In genomic region chr5:149474198-149474597, GRCh38 we compare ENCODE assay signal across 16 cellular contexts.
DNase-seq lines count a peak whose midpoint lies in the region; ATAC-seq, FAIRE-seq and TF ChIP-seq lines count a peak whose summit lies in the region.
"Had no signal": no experiment of that assay in that cellular context is flagged by ENCODE, and none has a peak within 500 bp of the region (broad histone marks: within the 10 kb centered on the region; RNA-seq: fewer than 3 reads in every experiment).

No MANE protein-coding gene starts in this region.

- intact Hi-C loops in lower lobe of right lung (cut with DNase I): no loop called here

- no peaks in the 10 kb centered on the region for H3K36me3 ChIP-seq in duodenal mucosa (ENCODE audit: control insufficient read depth in 1 of 2, insufficient read depth in 2 of 2, low read length in 2 of 2)
- no peaks in the 10 kb centered on the region for H3K36me3 ChIP-seq in lower lobe of right lung
- H3K36me3 ChIP-seq: sigmoid colon had no signal

- H3K9ac ChIP-seq in duodenal mucosa (ENCODE audit: low read depth in 1 of 2, low read length in 2 of 2): no peak overlapping the region

- H3K27ac ChIP-seq in duodenal mucosa (ENCODE audit: low read depth, low read length) (peak overlapping the region; percentile 31), lower lobe of right lung (no peak overlapping the region)
- H3K27ac ChIP-seq: coronary artery, sigmoid colon had no signal

- FAIRE-seq in urothelium cell line (lab: Jason Lieb, UNC): no peak

- H3K9me3 ChIP-seq in duodenal mucosa (ENCODE audit: control insufficient read depth in 1 of 2, low read length in 2 of 2) (no peaks in the 10 kb centered on the region), lower lobe of right lung (no peaks in the 10 kb centered on the region)
- H3K9me3 ChIP-seq: sigmoid colon had no signal

- H3K27me3 ChIP-seq in duodenal mucosa (ENCODE audit: control insufficient read depth in 1 of 2, insufficient read depth in 2 of 2, low read length in 2 of 2): no peaks in the 10 kb centered on the region
- no peaks in the 10 kb centered on the region for H3K27me3 ChIP-seq in lower lobe of right lung (ENCODE audit: low read depth)
- H3K27me3 ChIP-seq: sigmoid colon had no signal

- in situ Hi-C loops in G401 (cut with HindIII; ENCODE audit: low sequenced_read_pairs): no loop called here

- CTCF ChIA-PET in activated CD8-positive, alpha-beta memory T cell treated with anti-CD3 and anti-CD28 coated beads, Interleukin-2, amount 10 ng/mL, durations not matched to agents 7 days and 5 days (lab: Charles Lee): interaction anchor here (1.2 kb wide), 1 partner anchor 89 kb away, joined by 3 read pairs; no protein-coding TSS in a partner anchor

- H3K27ac Mint-ChIP-seq in activated CD8-positive, alpha-beta memory T cell treated with anti-CD3 and anti-CD28 coated beads, Interleukin-2, amount 10 ng/mL, durations not matched to agents 7 days and 5 days: no peak overlapping the region
- H3K27ac Mint-ChIP-seq: CD4-positive, alpha-beta memory T cell had no signal

- H3K4me1 Mint-ChIP-seq in activated CD8-positive, alpha-beta memory T cell treated with anti-CD3 and anti-CD28 coated beads, Interleukin-2, amount 10 ng/mL, durations not matched to agents 7 days and 5 days: no peaks in the 10 kb centered on the region
- H3K4me1 Mint-ChIP-seq: CD4-positive, alpha-beta memory T cell; immature natural killer cell; stimulated activated naive CD8-positive, alpha-beta T cell treated with anti-CD3 and anti-CD28 coated beads, Interleukin-15, amount 100 ng/mL, for 72 hours had no signal

- H3K9me3 Mint-ChIP-seq in activated CD8-positive, alpha-beta memory T cell treated with anti-CD3 and anti-CD28 coated beads, Interleukin-2, amount 10 ng/mL, durations not matched to agents 7 days and 5 days (ENCODE audit: low read depth): no peaks in the 10 kb centered on the region
- H3K9me3 Mint-ChIP-seq: immature natural killer cell; stimulated activated naive CD8-positive, alpha-beta T cell treated with anti-CD3 and anti-CD28 coated beads, Interleukin-15, amount 100 ng/mL, for 72 hours had no signal

- no peak overlapping the region for H3K4me3 Mint-ChIP-seq in activated CD8-positive, alpha-beta memory T cell treated with anti-CD3 and anti-CD28 coated beads, Interleukin-2, amount 10 ng/mL, durations not matched to agents 7 days and 5 days
- H3K4me3 Mint-ChIP-seq: CD4-positive, alpha-beta memory T cell; immature natural killer cell; stimulated activated naive CD8-positive, alpha-beta T cell treated with anti-CD3 and anti-CD28 coated beads, Interleukin-15, amount 100 ng/mL, for 72 hours had no signal

- H3K4me1 ChIP-seq in duodenal mucosa (ENCODE audit: control insufficient read depth in 1 of 2, insufficient read depth in 2 of 2, low read length in 2 of 2) (peaks cover 21% of the 10 kb centered on the region in 2 donors), lower lobe of right lung (peaks cover 20% of the 10 kb centered on the region)

- no peak for DNase-seq in activated CD8-positive, alpha-beta memory T cell treated with anti-CD3 and anti-CD28 coated beads, Interleukin-2, amount 10 ng/mL, durations not matched to agents 7 days and 5 days
- DNase-seq in activated CD8-positive, alpha-beta memory T cell treated with anti-CD3 and anti-CD28 coated beads, Interleukin-2, amount 50 U/mL, for 4 hours: no peak
- DNase-seq in lower lobe of right lung (no peak), urothelium cell line (ENCODE audit: low spot score) (peak; percentile 43), G401 (ENCODE audit: low spot score) (no peak), cerebellar nuclear complex (lab: John Stamatoyannopoulos, UW) (no peak)
- DNase-seq: 8988T; CD4-positive, alpha-beta memory T cell; HCEC 1CT; immature natural killer cell; sigmoid colon; stimulated activated naive CD8-positive, alpha-beta T cell treated with anti-CD3 and anti-CD28 coated beads, Interleukin-15, amount 100 ng/mL, for 72 hours; SW 1271 had no signal

- H3K27me3 Mint-ChIP-seq in activated CD8-positive, alpha-beta memory T cell treated with anti-CD3 and anti-CD28 coated beads, Interleukin-2, amount 10 ng/mL, durations not matched to agents 7 days and 5 days: peaks cover 3% of the 10 kb centered on the region
- H3K27me3 Mint-ChIP-seq: stimulated activated naive CD8-positive, alpha-beta T cell treated with anti-CD3 and anti-CD28 coated beads, Interleukin-15, amount 100 ng/mL, for 72 hours had no signal

- ATAC-seq in activated CD8-positive, alpha-beta memory T cell treated with anti-CD3 and anti-CD28 coated beads, Interleukin-2, amount 10 ng/mL, durations not matched to agents 7 days and 5 days: peak; percentile 27
- peak; percentile 31 to 49 for ATAC-seq in lower lobe of right lung
- no peak for ATAC-seq in HG03025 (IDR thresholded peaks at IDR 0.05; ENCODE audit: low FRiP score, unreplicated experiment)
- ATAC-seq: stimulated activated naive CD8-positive, alpha-beta T cell treated with anti-CD3 and anti-CD28 coated beads, Interleukin-15, amount 100 ng/mL, for 72 hours had no signal

- H3K4me3 ChIP-seq in duodenal mucosa (ENCODE audit: low read depth in 1 of 2, low read length in 2 of 2) (no peak overlapping the region), lower lobe of right lung (no peak overlapping the region)
- H3K4me3 ChIP-seq: coronary artery, sigmoid colon had no signal

- no peak for TF ChIP-seq CTCF in lower lobe of right lung (IDR thresholded peaks at IDR 0.05)

- no peaks in the 10 kb centered on the region for H3K36me3 Mint-ChIP-seq in activated CD8-positive, alpha-beta memory T cell treated with anti-CD3 and anti-CD28 coated beads, Interleukin-2, amount 10 ng/mL, durations not matched to agents 7 days and 5 days
- H3K36me3 Mint-ChIP-seq: CD4-positive, alpha-beta memory T cell; immature natural killer cell had no signal
